ENCODE assay signal across 31 cellular contexts in the genomic region with DNA sequence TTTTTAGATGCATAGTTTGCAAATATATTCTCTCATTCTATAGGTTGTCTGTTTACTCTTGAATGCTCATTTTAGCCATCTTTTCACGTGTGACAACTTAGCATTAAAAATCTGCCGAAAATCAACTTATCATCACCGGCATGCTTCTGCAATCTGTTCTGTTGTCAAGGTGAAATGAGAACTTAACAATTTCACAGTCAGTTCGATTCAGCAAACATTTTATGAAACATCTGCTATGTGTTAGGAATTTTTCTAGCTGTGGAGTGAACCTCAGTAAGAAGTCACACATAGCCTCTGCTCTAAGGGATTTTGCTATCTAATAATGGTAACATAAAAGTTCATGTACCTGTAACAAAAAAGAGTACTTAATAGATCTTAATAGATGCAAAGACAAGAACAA.
DNase-seq lines count a peak whose midpoint lies in the region; ATAC-seq, FAIRE-seq and TF ChIP-seq lines count a peak whose summit lies in the region.
"Had no signal": no experiment of that assay in that cellular context is flagged by ENCODE, and none has a peak within 500 bp of the region (broad histone marks: within the 10 kb centered on the region; RNA-seq: fewer than 3 reads in every experiment).

No MANE protein-coding gene starts in this region.

- TF ChIP-seq POLR2A in H54 (IDR thresholded peaks at IDR 0.05; ENCODE audit: low read depth, low read length) = no peak
- no peak for TF ChIP-seq POLR2A in HepG2 (IDR thresholded peaks at IDR 0.05; ENCODE audit: insufficient read depth in 1 of 2, low read depth in 2 of 2, low read length in 2 of 2)

- 2% methylated on average over 4 of the region's 4 CpGs for WGBS in HepG2 (ENCODE audit: low lambda C conversion rate)

- intact Hi-C loops in HepG2 (cut with micrococcal nuclease; ENCODE audit: unreplicated experiment) = no loop called here

- TF ChIP-seq EP300 in HepG2 (IDR thresholded peaks at IDR 0.05; ENCODE audit: low read depth in 2 of 2, low read length in 2 of 2) (no peak), HepG2 (CRISPR knock-in tag; IDR thresholded peaks at IDR 0.05; ENCODE audit: borderline replicate concordance) (no peak)

- POLR2A ChIA-PET in HepG2 (lab: Yijun Ruan, JAX) = no interaction called here

- no peak for DNase-seq in H54 (ENCODE audit: insufficient read length, low spot score)
- no peak for DNase-seq in left lobe of liver (ENCODE audit: low spot score)
- DNase-seq in HepG2 (ENCODE audit: low spot score) = no peak
- DNase-seq: 8988T; ACHN; AML-193; BE2C; C1 segment of cervical spinal cord; Caco-2; Calu3; CD4-positive, alpha-beta memory T cell; CD4-positive, alpha-beta T cell; CD4-positive, CD25-positive, alpha-beta regulatory T cell; CD8-positive, alpha-beta memory T cell; CD8-positive, alpha-beta T cell; COR-L47; DMS 273 treated with DMSO at 0.1 percent for 48 hours; DMS153; DMS53; DMS79; DMS79 treated with DMSO at 0.1 percent for 48 hours; DND-41; EL had no signal

- no peaks in the 10 kb centered on the region for H3K27me3 ChIP-seq in HepG2 (ENCODE audit: control insufficient read depth in 1 of 2, insufficient read depth in 2 of 2, low read length in 2 of 2)
- H3K27me3 ChIP-seq: BE2C; BLaER1; BLaER1 treated with 17β-estradiol and CSF1 and Interleukin-3, amounts not matched to agents 10 nM and 100 nM had no signal

- no TSS peak for BruUV-seq in HepG2 (replicated peaks; lab: Mats Ljungman, UMichigan)

- H3K36me3 ChIP-seq in HepG2 (replicated peaks in 1 of 2; ENCODE audit: control insufficient read depth in 1 of 2, insufficient read depth in 2 of 2, low read length in 2 of 2) = no peaks in the 10 kb centered on the region
- H3K36me3 ChIP-seq: BE2C; BLaER1; BLaER1 treated with 17β-estradiol and CSF1 and Interleukin-3, amounts not matched to agents 10 nM and 100 nM had no signal

- TF ChIP-seq CTCF in HepG2 (CRISPR knock-in tag; IDR thresholded peaks at IDR 0.05) = no peak

- ATAC-seq in left lobe of liver (peak; percentile 63), GM21526 (IDR thresholded peaks at IDR 0.05; ENCODE audit: low FRiP score, unreplicated experiment) (no peak), HepG2 (no peak)
- ATAC-seq: A549; CD8-positive, alpha-beta T cell had no signal

- H3K79me2 ChIP-seq in HepG2 (ENCODE audit: insufficient read depth, low read length) = no peaks in the 10 kb centered on the region

- CTCF ChIA-PET in HepG2 (lab: Yijun Ruan, JAX; ENCODE audit: low intra/inter-chr PET ratio, low total read pairs) = no interaction called here

- no peak for TF ChIP-seq RAD21 in HepG2 (CRISPR knock-in tag; IDR thresholded peaks at IDR 0.05)

- FAIRE-seq in H54 (lab: Jason Lieb, UNC) = peak; percentile 43
- no peak for FAIRE-seq in HepG2 (lab: Jason Lieb, UNC)
- FAIRE-seq: A204.1, A549, D721Med had no signal

- no peak overlapping the region for H3K9ac ChIP-seq in HepG2 (ENCODE audit: insufficient read depth, low read depth, low read length)
- H3K9ac ChIP-seq: BLaER1; BLaER1 treated with 17β-estradiol and CSF1 and Interleukin-3, amounts not matched to agents 10 nM and 100 nM had no signal

- no peak overlapping the region for H3K27ac ChIP-seq in HepG2 (ENCODE audit: extremely low read length, insufficient read depth, low read length)
- H3K27ac ChIP-seq: 22Rv1; A549; BLaER1; BLaER1 treated with 17β-estradiol and CSF1 and Interleukin-3, amounts not matched to agents 10 nM and 100 nM; C4-2B had no signal

- in situ Hi-C loops in HepG2 (cut with HindIII; ENCODE audit: extremely low pct_ligation_motif_present, low pct_unique_long_range_greater_than_20kb) = loop anchor here (25.0 kb wide), 1 partner anchor 443 kb away; no protein-coding TSS in a partner anchor

- no peaks in the 10 kb centered on the region for H4K20me1 ChIP-seq in HepG2 (ENCODE audit: insufficient read depth, low read length)
- H4K20me1 ChIP-seq: BLaER1; BLaER1 treated with 17β-estradiol and CSF1 and Interleukin-3, amounts not matched to agents 10 nM and 100 nM had no signal

- H3K4me2 ChIP-seq in HepG2 (ENCODE audit: low read depth, low read length) = no peak overlapping the region
- H3K4me2 ChIP-seq: A549; BLaER1; BLaER1 treated with 17β-estradiol and CSF1 and Interleukin-3, amounts not matched to agents 10 nM and 100 nM had no signal

- H2AFZ ChIP-seq in HepG2 (ENCODE audit: low read length) = no peak overlapping the region

- H3K4me3 ChIP-seq in HepG2 (replicated peaks in 1 of 3; ENCODE audit: insufficient read depth in 1 of 3, low read depth in 2 of 3, low read length in 3 of 3) = no peak overlapping the region
- H3K4me3 ChIP-seq: A549; BLaER1; BLaER1 treated with 17β-estradiol and CSF1 and Interleukin-3, amounts not matched to agents 10 nM and 100 nM had no signal

- no peaks in the 10 kb centered on the region for H3K4me1 ChIP-seq in HepG2 (ENCODE audit: insufficient read depth, low read length)
- H3K4me1 ChIP-seq: A549; BE2C; BLaER1; BLaER1 treated with 17β-estradiol and CSF1 and Interleukin-3, amounts not matched to agents 10 nM and 100 nM; Caco-2 had no signal

- no peaks in the 10 kb centered on the region for H3K9me3 ChIP-seq in HepG2 (ENCODE audit: low read length)
- H3K9me3 ChIP-seq: A549; BE2C; BLaER1; BLaER1 treated with 17β-estradiol and CSF1 and Interleukin-3, amounts not matched to agents 10 nM and 100 nM had no signal

TF ChIP-seq in HepG2, 621 proteins besides CTCF, POLR2A, EP300 and RAD21:
- TF ChIP-seq ZNF776 (CRISPR knock-in tag; IDR thresholded peaks at IDR 0.05) = no peak
